In genomic region chr1:52771384-52771783, GRCh38 we compare ENCODE assay signal across 1 cellular context.
TF ChIP-seq lines count a peak whose summit lies in the region.

No MANE protein-coding gene starts in this region.

TF ChIP-seq in WTC11, 78 proteins besides CTCF, POLR2A, EP300 and RAD21 (continued from another document):
- no peak for TF ChIP-seq ARID4B (CRISPR knock-in tag; IDR thresholded peaks at IDR 0.05; ENCODE audit: borderline replicate concordance)
- TF ChIP-seq JAZF1 (CRISPR knock-in tag; IDR thresholded peaks at IDR 0.05), result no peak
- TF ChIP-seq SMAD3 (CRISPR knock-in tag; IDR thresholded peaks at IDR 0.05; ENCODE audit: borderline replicate concordance), result no peak
- TF ChIP-seq E2F4 (CRISPR knock-in tag; IDR thresholded peaks at IDR 0.05; ENCODE audit: borderline replicate concordance, low read depth), result no peak
- no peak for TF ChIP-seq NR2C2 (CRISPR knock-in tag; IDR thresholded peaks at IDR 0.05)
- TF ChIP-seq NFATC4 (CRISPR knock-in tag; IDR thresholded peaks at IDR 0.05), result no peak
- TF ChIP-seq ZBTB21 (CRISPR knock-in tag; IDR thresholded peaks at IDR 0.05; ENCODE audit: borderline replicate concordance), result no peak
- TF ChIP-seq FOXK1 (CRISPR knock-in tag; IDR thresholded peaks at IDR 0.05), result no peak
- no peak for TF ChIP-seq ZNF263 (CRISPR knock-in tag; IDR thresholded peaks at IDR 0.05; ENCODE audit: low read depth)
- TF ChIP-seq SP1 (CRISPR knock-in tag; conservative IDR thresholded peaks at IDR 0.05), result no peak
- no peak for TF ChIP-seq KAT7 (CRISPR knock-in tag; IDR thresholded peaks at IDR 0.05; ENCODE audit: borderline replicate concordance)
- TF ChIP-seq ZBTB43 (CRISPR knock-in tag; IDR thresholded peaks at IDR 0.05), result no peak
TF ChIP-seq in WTC11: peak in this region for 0.
